1 cellular context compared by ENCODE assay signal in the genomic region with DNA sequence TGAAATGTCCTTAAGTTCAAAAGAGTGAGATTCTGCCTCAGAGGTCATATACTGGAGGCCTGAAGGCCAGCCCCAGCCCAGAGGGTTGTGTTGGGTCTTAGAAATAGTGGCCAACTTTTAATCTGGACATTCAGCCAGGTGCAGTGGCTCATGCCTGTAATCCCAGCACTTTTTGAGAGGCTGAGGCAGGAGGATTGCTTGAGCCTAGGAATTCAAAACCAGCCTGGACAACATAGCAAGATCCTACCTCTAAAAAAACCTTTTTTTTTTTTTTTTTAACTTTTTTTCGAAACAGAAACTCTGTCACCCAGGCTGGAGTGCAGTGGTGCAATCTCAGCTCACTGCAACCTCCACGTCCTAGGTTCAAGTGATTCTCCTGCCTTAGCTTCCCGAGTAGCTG.
TF ChIP-seq lines count a peak whose summit lies in the region.

No MANE protein-coding gene starts in this region.

TF ChIP-seq in HepG2, 621 proteins besides CTCF, POLR2A, EP300 and RAD21:
- TF ChIP-seq, protein P1, sequence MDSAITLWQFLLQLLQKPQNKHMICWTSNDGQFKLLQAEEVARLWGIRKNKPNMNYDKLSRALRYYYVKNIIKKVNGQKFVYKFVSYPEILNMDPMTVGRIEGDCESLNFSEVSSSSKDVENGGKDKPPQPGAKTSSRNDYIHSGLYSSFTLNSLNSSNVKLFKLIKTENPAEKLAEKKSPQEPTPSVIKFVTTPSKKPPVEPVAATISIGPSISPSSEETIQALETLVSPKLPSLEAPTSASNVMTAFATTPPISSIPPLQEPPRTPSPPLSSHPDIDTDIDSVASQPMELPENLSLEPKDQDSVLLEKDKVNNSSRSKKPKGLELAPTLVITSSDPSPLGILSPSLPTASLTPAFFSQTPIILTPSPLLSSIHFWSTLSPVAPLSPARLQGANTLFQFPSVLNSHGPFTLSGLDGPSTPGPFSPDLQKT (CRISPR knock-in tag; IDR thresholded peaks at IDR 0.05; ENCODE audit: borderline replicate concordance): no peak
- 0 out of 2 replicates have a peak, but pooled peaks have one; percentile 10 for TF ChIP-seq ZNF121 (CRISPR knock-in tag; IDR thresholded peaks at IDR 0.05)
